1 cellular context compared by ENCODE assay signal in genomic region chr10:124043310-124044142, GRCh38.
TF ChIP-seq lines count a peak whose summit lies in the region.

No MANE protein-coding gene starts in this region.

TF ChIP-seq in HepG2, 621 proteins besides CTCF, POLR2A, EP300 and RAD21 (continued from another document and continues in another):
- TF ChIP-seq ZBTB4 (CRISPR knock-in tag; IDR thresholded peaks at IDR 0.05; ENCODE audit: borderline replicate concordance) (peak; percentile 46; the same call in 1 of the 2 replicates), JDP2 (CRISPR knock-in tag; IDR thresholded peaks at IDR 0.05; ENCODE audit: borderline replicate concordance) (no peak; the same call in 1 of the 2 replicates), TP53 (CRISPR knock-in tag; conservative IDR thresholded peaks at IDR 0.05) (peak; percentile 93), EHMT2 (IDR thresholded peaks at IDR 0.05; ENCODE audit: borderline replicate concordance, low read depth, low read length) (peak; percentile 59; the same call in 1 of the 2 replicates), E2F2 (CRISPR knock-in tag; IDR thresholded peaks at IDR 0.05; ENCODE audit: borderline replicate concordance) (0 out of 2 replicates have a peak, but pooled peaks have one; percentile 47), SIX4 (CRISPR knock-in tag; IDR thresholded peaks at IDR 0.05) (peak; percentile 56; the same call in 1 of the 2 replicates), ZHX2 (IDR thresholded peaks at IDR 0.05; ENCODE audit: low read depth) (no peak), ZHX2 (CRISPR knock-in tag; IDR thresholded peaks at IDR 0.05; ENCODE audit: borderline replicate concordance) (peak; percentile 63; the same call in 1 of the 2 replicates), CAMTA2 (CRISPR knock-in tag; IDR thresholded peaks at IDR 0.05; ENCODE audit: borderline replicate concordance) (peak; percentile 66; the same call in 1 of the 2 replicates), TCF7L2 (IDR thresholded peaks at IDR 0.05; ENCODE audit: low read depth, low read length) (no peak), HIC2 (CRISPR knock-in tag; IDR thresholded peaks at IDR 0.05; ENCODE audit: low read depth) (peak; percentile 86; the same call in 1 of the 2 replicates), GLI4 (CRISPR knock-in tag; IDR thresholded peaks at IDR 0.05; ENCODE audit: borderline replicate concordance) (peak; percentile 62; the same call in 1 of the 2 replicates), KDM4B (CRISPR knock-in tag; IDR thresholded peaks at IDR 0.05) (peak; percentile 50), CREB3 (CRISPR knock-in tag; IDR thresholded peaks at IDR 0.05) (peak; percentile 64; the same call in 1 of the 2 replicates), TFDP1 (CRISPR knock-in tag; IDR thresholded peaks at IDR 0.05; ENCODE audit: borderline replicate concordance) (peak; percentile 84; the same call in 1 of the 2 replicates), ZNF335 (CRISPR knock-in tag; IDR thresholded peaks at IDR 0.05) (no peak; the same call in 1 of the 2 replicates), KLF6 (CRISPR knock-in tag; IDR thresholded peaks at IDR 0.05) (no peak), KDM3A (CRISPR knock-in tag; IDR thresholded peaks at IDR 0.05; ENCODE audit: low read depth) (no peak), JUN (CRISPR knock-in tag; IDR thresholded peaks at IDR 0.05) (no peak), ARNT (IDR thresholded peaks at IDR 0.05) (no peak), ZNF616 (CRISPR knock-in tag; IDR thresholded peaks at IDR 0.05; ENCODE audit: low read depth) (no peak; the same call in 1 of the 2 replicates), THAP9 (CRISPR knock-in tag; IDR thresholded peaks at IDR 0.05; ENCODE audit: borderline replicate concordance) (peak; percentile 68; the same call in 1 of the 2 replicates), GATAD1 (CRISPR knock-in tag; IDR thresholded peaks at IDR 0.05) (peak; percentile 53), AFF4 (CRISPR knock-in tag; IDR thresholded peaks at IDR 0.05) (no peak), RARA (CRISPR knock-in tag; IDR thresholded peaks at IDR 0.05) (peak; percentile 97), KLF9 (CRISPR knock-in tag; IDR thresholded peaks at IDR 0.05; ENCODE audit: low read depth) (no peak; the same call in 1 of the 2 replicates), KLF12 (CRISPR knock-in tag; IDR thresholded peaks at IDR 0.05; ENCODE audit: borderline replicate concordance) (no peak), CENPBD1 (CRISPR knock-in tag; IDR thresholded peaks at IDR 0.05; ENCODE audit: borderline replicate concordance, low read depth) (no peak), ZNF563 (CRISPR knock-in tag; IDR thresholded peaks at IDR 0.05) (no peak), ZNF501 (CRISPR knock-in tag; IDR thresholded peaks at IDR 0.05) (peak; percentile 89), STAG1 (CRISPR knock-in tag; IDR thresholded peaks at IDR 0.05) (peak; percentile 31), IKZF4 (CRISPR knock-in tag; IDR thresholded peaks at IDR 0.05; ENCODE audit: borderline replicate concordance, low read depth, not compliant biosample characterization) (peak; percentile 41), ESRRA (CRISPR knock-in tag; IDR thresholded peaks at IDR 0.05; ENCODE audit: low read depth) (peak; percentile 31), ZNF510 (CRISPR knock-in tag; IDR thresholded peaks at IDR 0.05; ENCODE audit: low read depth) (peak; percentile 96), ZFP90 (CRISPR knock-in tag; IDR thresholded peaks at IDR 0.05; ENCODE audit: borderline replicate concordance) (peak; percentile 90; the same call in 1 of the 2 replicates), MZF1 (CRISPR knock-in tag; IDR thresholded peaks at IDR 0.05; ENCODE audit: borderline replicate concordance) (no peak)
